ENCODE assay signal across 32 cellular contexts in the genomic region with DNA sequence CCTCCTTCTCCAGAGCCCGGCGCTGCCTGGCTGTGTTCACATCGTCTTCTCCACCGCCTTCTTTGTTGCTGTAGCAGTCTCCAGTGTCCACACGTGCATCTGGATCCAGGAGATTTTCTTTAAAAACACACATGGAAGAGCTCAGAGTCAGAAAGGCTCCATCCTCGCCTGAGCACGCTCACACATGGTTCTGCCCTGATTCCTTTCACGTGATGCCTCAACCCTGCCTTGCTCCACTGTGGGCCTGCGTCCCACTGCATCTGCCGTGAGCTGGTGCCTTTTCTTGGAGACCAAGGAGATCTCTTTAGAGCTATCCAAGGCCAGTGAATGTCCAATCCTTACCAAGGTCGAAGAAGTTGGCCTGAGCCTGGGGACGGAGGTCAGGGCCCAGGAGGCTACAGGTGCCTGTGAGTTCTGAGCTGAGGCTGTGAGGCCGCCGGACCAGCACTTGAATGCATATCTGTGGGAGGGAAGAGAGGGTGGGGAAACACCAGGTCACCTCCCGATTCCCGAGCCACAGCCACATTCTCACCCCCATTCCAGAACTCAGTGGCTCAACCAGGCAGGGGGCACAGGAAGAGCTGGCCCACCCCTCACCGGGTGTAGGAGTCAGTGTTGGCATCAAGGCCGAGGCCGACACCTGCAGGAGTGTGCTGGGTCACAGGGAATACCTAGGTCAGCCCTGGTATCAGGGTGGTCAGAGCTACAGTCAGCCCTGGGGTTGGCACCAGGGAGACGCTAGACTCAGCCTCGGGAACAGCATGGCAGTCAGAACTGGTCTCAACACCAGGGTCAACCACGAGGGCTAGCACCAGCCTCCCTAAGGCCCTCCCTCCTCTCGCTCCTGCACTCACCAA. TPM values are rescaled to one million over a fixed set of nuclear protein-coding genes. Genes with fewer than 3 reads are reported as not detected.
DNase-seq lines count a peak whose midpoint lies in the region; ATAC-seq, FAIRE-seq and TF ChIP-seq lines count a peak whose summit lies in the region.
"Had no signal": no experiment of that assay in that cellular context is flagged by ENCODE, and none has a peak within 500 bp of the region (broad histone marks: within the 10 kb centered on the region; RNA-seq: fewer than 3 reads in every experiment).

No MANE protein-coding gene starts in this region.

- H3K36me3 ChIP-seq in H7 (replicated peaks; ENCODE audit: control insufficient read depth, insufficient read depth, low read length) (no peaks in the 10 kb centered on the region), GM23338 (ENCODE audit: insufficient read depth) (no peaks in the 10 kb centered on the region)
- H3K36me3 ChIP-seq: right atrium auricular region, stomach had no signal

- no peak for TF ChIP-seq EP300 in A549 (IDR thresholded peaks at IDR 0.05)

- no peak for TF ChIP-seq POLR2A in A549 (IDR thresholded peaks at IDR 0.05; ENCODE audit: low read length)

- no peak overlapping the region for H3K27ac ChIP-seq in A549
- no peak overlapping the region for H3K27ac ChIP-seq in GM23338 (ENCODE audit: low read depth)
- H3K27ac ChIP-seq: parathyroid adenoma, right atrium auricular region, stomach had no signal

- H3K4me1 Mint-ChIP-seq in activated CD4-positive, alpha-beta memory T cell treated with anti-CD3 and anti-CD28 coated beads, Interleukin-2, amount 10 ng/mL, durations not matched to agents 7 days and 5 days = peaks cover 55% of the 10 kb centered on the region
- peaks cover 34% of the 10 kb centered on the region for H3K4me1 Mint-ChIP-seq in activated CD4-positive, alpha-beta memory T cell treated with anti-CD3 and anti-CD28 coated beads for 36 hours (ENCODE audit: low read depth)
- H3K4me1 Mint-ChIP-seq in immature natural killer cell = peaks cover 60 to 66% of the 10 kb centered on the region in 2 donors
- 0 out of 3 replicates have a peak, but pooled peaks cover 2% of the 10 kb centered on the region for H3K4me1 Mint-ChIP-seq in GM23338

- H2AFZ ChIP-seq in GM23338 = no peak overlapping the region
- H2AFZ ChIP-seq: parathyroid adenoma had no signal

- H3K79me2 ChIP-seq in GM23338 (replicated peaks; ENCODE audit: insufficient read depth) = no peaks in the 10 kb centered on the region
- H3K79me2 ChIP-seq: parathyroid adenoma had no signal

- peaks cover 18% of the 10 kb centered on the region for H3K9me3 Mint-ChIP-seq in activated CD4-positive, alpha-beta memory T cell treated with anti-CD3 and anti-CD28 coated beads, Interleukin-2, amount 10 ng/mL, durations not matched to agents 7 days and 5 days
- H3K9me3 Mint-ChIP-seq in activated CD4-positive, alpha-beta memory T cell treated with anti-CD3 and anti-CD28 coated beads for 36 hours = peaks cover 9% of the 10 kb centered on the region
- H3K9me3 Mint-ChIP-seq in immature natural killer cell (peaks cover 0 to 5% (median 0%) of the 10 kb centered on the region in 6 donors), GM23338 (peaks cover 16% of the 10 kb centered on the region)
- H3K9me3 Mint-ChIP-seq: CD8-positive, alpha-beta T cell had no signal

- POLR2A ChIA-PET in activated CD4-positive, alpha-beta memory T cell treated with anti-CD3 and anti-CD28 coated beads, Interleukin-2, amount 10 ng/mL, durations not matched to agents 7 days and 5 days (lab: Charles Lee) = interaction anchor here (1.2 to 1.4 kb wide), 2 partner anchors 10 to 12 kb away, joined by 4 to 6 read pairs; no protein-coding TSS in a partner anchor
- POLR2A ChIA-PET in activated CD4-positive, alpha-beta memory T cell treated with anti-CD3 and anti-CD28 coated beads for 36 hours (lab: Charles Lee) = interaction anchor here (0.9 to 1.3 kb wide), 2 partner anchors 24 to 66 kb away, joined by 3 to 5 read pairs; a partner anchor contains a TSS
- POLR2A ChIA-PET in A549 (lab: Yijun Ruan, JAX) = no interaction called here

- H4K20me1 ChIP-seq in GM23338 (replicated peaks; ENCODE audit: insufficient read depth) = no peaks in the 10 kb centered on the region

- no peaks in the 10 kb centered on the region for H3K4me1 ChIP-seq in A549
- no peaks in the 10 kb centered on the region for H3K4me1 ChIP-seq in GM23338 (ENCODE audit: insufficient read depth)
- H3K4me1 ChIP-seq: parathyroid adenoma, right atrium auricular region, stomach had no signal

- H3K9me2 ChIP-seq in GM23338 (ENCODE audit: insufficient read depth) = no peaks in the 10 kb centered on the region

- H3K4me3 ChIP-seq in A549 = no peak overlapping the region
- no peak overlapping the region for H3K4me3 ChIP-seq in H7 (ENCODE audit: insufficient read depth, low read depth, low read length)
- H3K4me3 ChIP-seq in GM23338 = no peak overlapping the region
- H3K4me3 ChIP-seq: right atrium auricular region, smooth muscle cell, stomach had no signal

- no peaks in the 10 kb centered on the region for H3F3A ChIP-seq in GM23338 (replicated peaks; ENCODE audit: low read depth)

- 0 out of 6 replicates have a peak, but pooled peaks have one; percentile 14 to 16 for ATAC-seq in A549
- ATAC-seq in GM23338 = no peak
- no peak for ATAC-seq in activated CD4-positive, CD25-positive, alpha-beta regulatory T cell treated with anti-CD3 and anti-CD28 coated beads, Interleukin-2, amount 50 U/mL, for 24 hours
- ATAC-seq: CD8-positive, alpha-beta T cell; HCT116; PC-3; SK-N-SH treated with all-trans-retinoic acid at 6 μM for 48 hours had no signal

- CTCF ChIA-PET in activated CD4-positive, alpha-beta memory T cell treated with anti-CD3 and anti-CD28 coated beads, Interleukin-2, amount 10 ng/mL, durations not matched to agents 7 days and 5 days (lab: Charles Lee) = interaction anchor here (1.0 to 3.2 kb wide), 3 partner anchors 13 to 23 kb away, joined by 3 to 13 read pairs (median 4); no protein-coding TSS in a partner anchor
- CTCF ChIA-PET in activated CD4-positive, alpha-beta memory T cell treated with anti-CD3 and anti-CD28 coated beads for 36 hours (lab: Charles Lee) = interaction anchor here (0.9 to 3.5 kb wide), 2 partner anchors 23 to 85 kb away, joined by 3 to 20 read pairs; a partner anchor contains a TSS
- CTCF ChIA-PET in A549 (lab: Yijun Ruan, JAX) = interaction anchor here (0.6 to 9.2 kb wide), 9 partner anchors 8 to 85 kb away, joined by 3 to 88 read pairs (median 4); a partner anchor contains a TSS

- peaks cover 17% of the 10 kb centered on the region for H3K36me3 Mint-ChIP-seq in activated CD4-positive, alpha-beta memory T cell treated with anti-CD3 and anti-CD28 coated beads, Interleukin-2, amount 10 ng/mL, durations not matched to agents 7 days and 5 days (ENCODE audit: low read depth)
- H3K36me3 Mint-ChIP-seq in activated CD4-positive, alpha-beta memory T cell treated with anti-CD3 and anti-CD28 coated beads for 36 hours = peaks cover 3% of the 10 kb centered on the region
- H3K36me3 Mint-ChIP-seq in immature natural killer cell = peaks cover 0 to 7% (median 0%) of the 10 kb centered on the region in 3 donors
- peaks cover 14% of the 10 kb centered on the region for H3K36me3 Mint-ChIP-seq in GM23338 (ENCODE audit: low read depth)
- H3K36me3 Mint-ChIP-seq: CD8-positive, alpha-beta T cell had no signal

- H3K27me3 ChIP-seq in H7 (ENCODE audit: control insufficient read depth, insufficient read depth, low read length) = no peaks in the 10 kb centered on the region
- no peaks in the 10 kb centered on the region for H3K27me3 ChIP-seq in GM23338 (ENCODE audit: insufficient read depth)
- H3K27me3 ChIP-seq: right atrium auricular region had no signal

- WGBS in A549 (ENCODE audit: missing lambda C conversion rate) = 70% methylated on average over 23 of the region's 23 CpGs

- H3K4me2 ChIP-seq in A549 (no peak overlapping the region), GM23338 (no peak overlapping the region)
- H3K4me2 ChIP-seq: smooth muscle cell had no signal

- H3K27me3 Mint-ChIP-seq in activated CD4-positive, alpha-beta memory T cell treated with anti-CD3 and anti-CD28 coated beads, Interleukin-2, amount 10 ng/mL, durations not matched to agents 7 days and 5 days = no peaks in the 10 kb centered on the region
- peaks cover 2% of the 10 kb centered on the region for H3K27me3 Mint-ChIP-seq in activated CD4-positive, alpha-beta memory T cell treated with anti-CD3 and anti-CD28 coated beads for 36 hours
- H3K27me3 Mint-ChIP-seq in immature natural killer cell (ENCODE audit: low read depth in 3 of 3) = peaks cover 19 to 24% (median 23%) of the 10 kb centered on the region in 3 donors
- H3K27me3 Mint-ChIP-seq in GM23338 (ENCODE audit: insufficient read depth, low read depth, poor library complexity) = peaks cover 7% of the 10 kb centered on the region
- H3K27me3 Mint-ChIP-seq: activated naive CD8-positive, alpha-beta T cell; B cell; memory B cell had no signal

- TF ChIP-seq RAD21 in A549 (conservative IDR thresholded peaks at IDR 0.05 in 1 of 2, IDR thresholded peaks at IDR 0.05 in 1 of 2) = no peak

- no peak for TF ChIP-seq CTCF in A549 (IDR thresholded peaks at IDR 0.05)
- TF ChIP-seq CTCF in GM23338 (conservative IDR thresholded peaks at IDR 0.05; ENCODE audit: low read depth in 2 of 2) = no peak

- H3K4me3 Mint-ChIP-seq in activated CD4-positive, alpha-beta memory T cell treated with anti-CD3 and anti-CD28 coated beads, Interleukin-2, amount 10 ng/mL, durations not matched to agents 7 days and 5 days = no peak overlapping the region
- H3K4me3 Mint-ChIP-seq in activated CD4-positive, alpha-beta memory T cell treated with anti-CD3 and anti-CD28 coated beads for 36 hours = no peak overlapping the region
- peak overlapping the region in 2 of 5 donors; percentile 7 to 17 for H3K4me3 Mint-ChIP-seq in immature natural killer cell
- H3K4me3 Mint-ChIP-seq in GM23338 = no peak overlapping the region
- H3K4me3 Mint-ChIP-seq: activated naive CD8-positive, alpha-beta T cell; B cell; CD8-positive, alpha-beta T cell; memory B cell had no signal

- FAIRE-seq in A549 (lab: Jason Lieb, UNC) = no peak
- FAIRE-seq: colon, GM12891, urothelium cell line had no signal

- DNase-seq in activated CD4-positive, alpha-beta memory T cell treated with anti-CD3 and anti-CD28 coated beads, Interleukin-2, amount 10 ng/mL, durations not matched to agents 7 days and 5 days = no peak
- DNase-seq in activated CD4-positive, alpha-beta memory T cell treated with anti-CD3 and anti-CD28 coated beads for 36 hours = no peak
- DNase-seq in A549 (ENCODE audit: low read depth in 1 of 2, low spot score in 1 of 2) = no peak
- peak; percentile 28 for DNase-seq in H7
- no peak for DNase-seq in immature natural killer cell
- DNase-seq in GM23338 (ENCODE audit: low spot score) = no peak
- DNase-seq in DMS53 (lab: John Stamatoyannopoulos, UW) = no peak
- DNase-seq: activated CD4-positive, alpha-beta T cell treated with anti-CD3 and anti-CD28 coated beads for 48 hours; activated effector memory CD4-positive, alpha-beta T cell treated with anti-CD3 and anti-CD28 coated beads, Interleukin-2, amount 50 U/mL, for 16 hours; CD8-positive, alpha-beta T cell; effector CD4-positive, alpha-beta T cell; hippocampal formation; MV-4-11; NCI-H146; NCI-H226; NCI-H69; PC-3; stomach; T-helper 9 cell had no signal

- intact Hi-C loops in activated CD4-positive, alpha-beta memory T cell treated with anti-CD3 and anti-CD28 coated beads for 36 hours (cut with micrococcal nuclease) = no loop called here

- H3K9me3 ChIP-seq in A549 = peaks cover 13% of the 10 kb centered on the region; the same call in 2 of the 3 replicates

- H3K27ac Mint-ChIP-seq in activated CD4-positive, alpha-beta memory T cell treated with anti-CD3 and anti-CD28 coated beads, Interleukin-2, amount 10 ng/mL, durations not matched to agents 7 days and 5 days = peak overlapping the region; percentile 42
- H3K27ac Mint-ChIP-seq in activated CD4-positive, alpha-beta memory T cell treated with anti-CD3 and anti-CD28 coated beads for 36 hours = no peak overlapping the region
- H3K27ac Mint-ChIP-seq in immature natural killer cell (peak overlapping the region in 5 of 6 donors; percentile 42 to 87 (median 73)), GM23338 (no peak overlapping the region)
- H3K27ac Mint-ChIP-seq: activated naive CD8-positive, alpha-beta T cell; B cell; CD8-positive, alpha-beta T cell; memory B cell had no signal

RNA-seq across cellular contexts. Expression of a gene that starts 37.6 kb away (rescaled TPM):
- 10 to 100 TPM; 23.8 to 25.2 TPM for total RNA-seq in activated CD4-positive, alpha-beta memory T cell treated with anti-CD3 and anti-CD28 coated beads, Interleukin-2, amount 10 ng/mL, durations not matched to agents 7 days and 5 days
- total RNA-seq in activated CD4-positive, alpha-beta memory T cell treated with anti-CD3 and anti-CD28 coated beads for 36 hours = 10 to 100 TPM; 22.0 to 22.7 TPM
- polyA plus RNA-seq in A549 (2011; rRNA removed) (8.7 and 10.0 TPM in 2 replicates), A549 (2017; fragmentation: RNase III; extraction: RNeasy Plus Mini Kit Qiagen cat#74134 plus additional on column Dnase treatment) (10.9 to 12.0 TPM (median 11.5 TPM) in 3 replicates), immature natural killer cell (under 1 TPM in 2 of 3 donors, not detected in 1; 0.20 to 0.47 TPM), GM23338 (2016; fragmentation: Nextera tagmentation; extraction: Ambion mirVana) (5.8 and 6.1 TPM in 2 replicates)
- 6.6 and 9.3 TPM in 2 replicates for polyA plus RNA-seq in A549 (2012; cell fraction: cytosol; rRNA removed)
- 5.5 and 7.5 TPM in 2 replicates for polyA plus RNA-seq in A549 (2012; cell fraction: nucleus; rRNA removed)
- polyA minus RNA-seq in A549 (2011; rRNA and poly(A)+ RNA removed) = 11.9 and 13.5 TPM in 2 replicates
- 34.2 and 39.1 TPM in 2 replicates for total RNA-seq in H7 (2014; rRNA removed; shearing (Covaris generic))
- total RNA-seq in GM23338 (2014; rRNA removed; shearing (Covaris generic)) = 34.0 and 35.1 TPM in 2 replicates
- total RNA-seq: right atrium auricular region had no signal
- polyA plus RNA-seq: aorta had no signal

RNA-seq across cellular contexts. Expression of a gene that starts 39.7 kb away (rescaled TPM):
- 10 to 100 TPM; 20.0 to 22.0 TPM for total RNA-seq in activated CD4-positive, alpha-beta memory T cell treated with anti-CD3 and anti-CD28 coated beads, Interleukin-2, amount 10 ng/mL, durations not matched to agents 7 days and 5 days
- total RNA-seq in activated CD4-positive, alpha-beta memory T cell treated with anti-CD3 and anti-CD28 coated beads for 36 hours = 10 to 100 TPM; 32.8 to 34.4 TPM
- polyA plus RNA-seq in A549 (2011; rRNA removed) (154 and 165 TPM in 2 replicates), A549 (2017; fragmentation: RNase III; extraction: RNeasy Plus Mini Kit Qiagen cat#74134 plus additional on column Dnase treatment) (151 to 158 TPM (median 156 TPM) in 3 replicates), immature natural killer cell (10 to 100 TPM; 68.2 to 81.9 (median 81.8) TPM), GM23338 (2016; fragmentation: Nextera tagmentation; extraction: Ambion mirVana) (40.3 and 44.9 TPM in 2 replicates)
- 89.1 and 107 TPM in 2 replicates for polyA plus RNA-seq in A549 (2012; cell fraction: cytosol; rRNA removed)
- polyA plus RNA-seq in A549 (2012; cell fraction: nucleus; rRNA removed) = 30.4 and 35.7 TPM in 2 replicates
- 13.0 and 13.7 TPM in 2 replicates for polyA minus RNA-seq in A549 (2011; rRNA and poly(A)+ RNA removed)
- total RNA-seq in H7 (2014; rRNA removed; shearing (Covaris generic)) = 28.8 and 34.7 TPM in 2 replicates
- total RNA-seq in GM23338 (2014; rRNA removed; shearing (Covaris generic)) = 7.9 and 11.7 TPM in 2 replicates

Comparison
In these comparisons a context has a peak if more than half of its experiments do, and no peak if none do; other contexts are left out.
1. H3K27ac Mint-ChIP-seq: peak in activated CD4-positive, alpha-beta memory T cell treated with anti-CD3 and anti-CD28 coated beads, Interleukin-2, amount 10 ng/mL, durations not matched to agents 7 days and 5 days (single experiment) and immature natural killer cell (5 of 6); none in activated CD4-positive, alpha-beta memory T cell treated with anti-CD3 and anti-CD28 coated beads for 36 hours (single experiment) and GM23338 (single experiment).
2. ATAC-seq: peak in A549 (2 of 2); none in GM23338 (single experiment) and activated CD4-positive, CD25-positive, alpha-beta regulatory T cell treated with anti-CD3 and anti-CD28 coated beads, Interleukin-2, amount 50 U/mL, for 24 hours (0 of 2).